ENCODE assay signal across 20 cellular contexts in the genomic region with DNA sequence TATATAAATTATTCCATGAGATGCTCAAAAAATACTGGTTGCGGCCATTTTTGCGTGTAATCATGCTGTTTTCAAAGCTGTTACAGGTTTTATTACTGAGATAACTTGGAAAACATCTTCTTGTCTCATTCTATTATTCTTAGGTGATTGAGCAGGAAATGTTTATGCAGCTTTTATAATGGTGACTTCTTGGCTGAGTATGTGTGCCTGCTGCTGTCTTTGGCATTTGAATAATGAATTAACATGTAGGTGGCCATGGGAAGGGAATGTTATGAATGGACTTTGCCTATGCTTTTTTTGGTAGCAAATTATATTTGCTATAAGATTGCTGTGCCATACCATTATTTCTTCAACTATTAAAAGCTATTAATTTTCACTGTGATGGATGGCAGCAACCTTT. TPM values are rescaled to one million over a fixed set of nuclear protein-coding genes. Genes with fewer than 3 reads are reported as not detected.
A peak's percentile ranks its signal among the peaks of the same experiment; 100 is the strongest.
DNase-seq lines count a peak whose midpoint lies in the region; ATAC-seq lines count a peak whose summit lies in the region.
"Had no signal": no experiment of that assay in that cellular context is flagged by ENCODE, and none has a peak within 500 bp of the region (broad histone marks: within the 10 kb centered on the region; RNA-seq: fewer than 3 reads in every experiment).

No MANE protein-coding gene starts in this region.

- ATAC-seq in HG03342 (IDR thresholded peaks at IDR 0.05; ENCODE audit: unreplicated experiment), result no peak
- no peak for ATAC-seq in GM19463 (IDR thresholded peaks at IDR 0.05; ENCODE audit: unreplicated experiment)
- ATAC-seq: A549; CD8-positive, alpha-beta T cell; Right ventricle myocardium inferior had no signal

- DNase-seq in G401 (ENCODE audit: low spot score), result peak; percentile 89
- peak; percentile 29 to 59 for DNase-seq in NCI-H526 (lab: John Stamatoyannopoulos, UW)
- peak; percentile 71 for DNase-seq in cerebellum (ENCODE audit: low spot score)
- peak; percentile 10 for DNase-seq in retina
- no peak for DNase-seq in activated CD4-positive, alpha-beta T cell treated with anti-CD3 and anti-CD28 coated beads, Interleukin-2, amount 10 ng/mL, durations not matched to agents 7 days and 5 days
- no peak for DNase-seq in CD4-positive, alpha-beta memory T cell
- DNase-seq: CD8-positive, alpha-beta T cell; H7; Kasumi-1; NCI-H1092 treated with DMSO at 0.1 percent for 48 hours; NCI-H187; NCI-H226; NCI-H748 treated with DMSO at 0.1 percent for 48 hours; NK-92 treated with Interleukin-12 subunit alpha and Interleukin-12 subunit beta, amount 100 ng/mL, for 24 hours; Peyer's patch had no signal

- H3K27me3 ChIP-seq in CD4-positive, alpha-beta memory T cell (ENCODE audit: insufficient read depth, low read length), result no peaks in the 10 kb centered on the region
- H3K27me3 ChIP-seq: BLaER1, Peyer's patch had no signal

- in situ Hi-C loops in G401 (cut with HindIII; ENCODE audit: low sequenced_read_pairs), result no loop called here

- H3K4me1 Mint-ChIP-seq in activated CD4-positive, alpha-beta T cell treated with anti-CD3 and anti-CD28 coated beads, Interleukin-2, amount 10 ng/mL, durations not matched to agents 7 days and 5 days, result no peaks in the 10 kb centered on the region
- no peaks in the 10 kb centered on the region for H3K4me1 Mint-ChIP-seq in CD4-positive, alpha-beta memory T cell

- no peaks in the 10 kb centered on the region for H3K27me3 Mint-ChIP-seq in activated CD4-positive, alpha-beta T cell treated with anti-CD3 and anti-CD28 coated beads, Interleukin-2, amount 10 ng/mL, durations not matched to agents 7 days and 5 days
- no peaks in the 10 kb centered on the region for H3K27me3 Mint-ChIP-seq in CD4-positive, alpha-beta memory T cell

- H3K4me1 ChIP-seq in CD4-positive, alpha-beta memory T cell (ENCODE audit: insufficient read depth, low read length), result no peaks in the 10 kb centered on the region
- H3K4me1 ChIP-seq: BLaER1, Peyer's patch had no signal

- no peaks in the 10 kb centered on the region for H3K9me3 Mint-ChIP-seq in activated CD4-positive, alpha-beta T cell treated with anti-CD3 and anti-CD28 coated beads, Interleukin-2, amount 10 ng/mL, durations not matched to agents 7 days and 5 days
- H3K9me3 Mint-ChIP-seq in CD4-positive, alpha-beta memory T cell, result peaks cover 0 to 4% (median under 1%) of the 10 kb centered on the region in 8 donors
- H3K9me3 Mint-ChIP-seq: CD8-positive, alpha-beta T cell had no signal

- no peak overlapping the region for H3K4me3 ChIP-seq in CD4-positive, alpha-beta memory T cell (ENCODE audit: low read length in 2 of 2)
- H3K4me3 ChIP-seq: A549, BLaER1, Peyer's patch had no signal

- H3K27ac Mint-ChIP-seq in activated CD4-positive, alpha-beta T cell treated with anti-CD3 and anti-CD28 coated beads, Interleukin-2, amount 10 ng/mL, durations not matched to agents 7 days and 5 days, result no peak overlapping the region
- H3K27ac Mint-ChIP-seq in CD4-positive, alpha-beta memory T cell, result no peak overlapping the region
- H3K27ac Mint-ChIP-seq: CD8-positive, alpha-beta T cell had no signal

- CTCF ChIA-PET in activated CD4-positive, alpha-beta T cell treated with anti-CD3 and anti-CD28 coated beads, Interleukin-2, amount 10 ng/mL, durations not matched to agents 7 days and 5 days (lab: Charles Lee), result no interaction called here
- CTCF ChIA-PET in CD4-positive, alpha-beta memory T cell (lab: Charles Lee; ENCODE audit: partially characterized antibody), result no interaction called here

- intact Hi-C loops in CD4-positive, alpha-beta memory T cell (cut with micrococcal nuclease), result no loop called here

- H3K4me3 Mint-ChIP-seq in activated CD4-positive, alpha-beta T cell treated with anti-CD3 and anti-CD28 coated beads, Interleukin-2, amount 10 ng/mL, durations not matched to agents 7 days and 5 days, result no peak overlapping the region
- no peak overlapping the region for H3K4me3 Mint-ChIP-seq in CD4-positive, alpha-beta memory T cell
- H3K4me3 Mint-ChIP-seq: CD8-positive, alpha-beta T cell had no signal

- no peaks in the 10 kb centered on the region for H3K36me3 ChIP-seq in CD4-positive, alpha-beta memory T cell (ENCODE audit: insufficient read depth, low read length)
- H3K36me3 ChIP-seq: BLaER1, Peyer's patch had no signal

- H3K9me3 ChIP-seq in CD4-positive, alpha-beta memory T cell (ENCODE audit: control insufficient read depth in 1 of 2, low read length in 2 of 2), result no peaks in the 10 kb centered on the region
- H3K9me3 ChIP-seq: A549, BLaER1, Peyer's patch had no signal

- no peaks in the 10 kb centered on the region for H3K36me3 Mint-ChIP-seq in activated CD4-positive, alpha-beta T cell treated with anti-CD3 and anti-CD28 coated beads, Interleukin-2, amount 10 ng/mL, durations not matched to agents 7 days and 5 days (ENCODE audit: low read depth)
- no peaks in the 10 kb centered on the region for H3K36me3 Mint-ChIP-seq in CD4-positive, alpha-beta memory T cell
- H3K36me3 Mint-ChIP-seq: CD8-positive, alpha-beta T cell had no signal

- POLR2A ChIA-PET in activated CD4-positive, alpha-beta T cell treated with anti-CD3 and anti-CD28 coated beads, Interleukin-2, amount 10 ng/mL, durations not matched to agents 7 days and 5 days (lab: Charles Lee), result no interaction called here
- POLR2A ChIA-PET in CD4-positive, alpha-beta memory T cell (lab: Charles Lee; ENCODE audit: partially characterized antibody), result no interaction called here

- no peak overlapping the region for H3K27ac ChIP-seq in CD4-positive, alpha-beta memory T cell (ENCODE audit: low read depth, low read length)
- H3K27ac ChIP-seq: A549, BLaER1, Peyer's patch had no signal

RNA-seq across cellular contexts. Expression of a gene that starts 52.6 kb away (rescaled TPM):
- total RNA-seq in G401 (2014; rRNA removed; shearing (Covaris generic)), result 16.6 and 18.5 TPM in 2 replicates
- total RNA-seq in cerebellum, result 53.1 TPM
- total RNA-seq in activated CD4-positive, alpha-beta T cell treated with anti-CD3 and anti-CD28 coated beads, Interleukin-2, amount 10 ng/mL, durations not matched to agents 7 days and 5 days, result not detected
- under 1 TPM; 0.28 to 0.32 TPM for total RNA-seq in CD4-positive, alpha-beta memory T cell
- polyA plus RNA-seq in CD4-positive, alpha-beta memory T cell, result not detected
- total RNA-seq: CD8-positive, alpha-beta T cell had no signal

Comparison
In these comparisons a context has a peak if more than half of its experiments do, and no peak if none do; other contexts are left out.
1. DNase-seq: peak in G401 (single experiment), NCI-H526 (2 of 2), cerebellum (single experiment) and retina (single experiment); none in activated CD4-positive, alpha-beta T cell treated with anti-CD3 and anti-CD28 coated beads, Interleukin-2, amount 10 ng/mL, durations not matched to agents 7 days and 5 days (single experiment) and CD4-positive, alpha-beta memory T cell (0 of 5).
2. RNA of a gene that starts 52.6 kb away (total RNA-seq): 53.1 TPM in cerebellum (single experiment) and 16.6 to 18.5 TPM in G401; 0.28 to 0.32 TPM in CD4-positive, alpha-beta memory T cell and not detected in activated CD4-positive, alpha-beta T cell treated with anti-CD3 and anti-CD28 coated beads, Interleukin-2, amount 10 ng/mL, durations not matched to agents 7 days and 5 days; every median in the first group is over 10 times any median in the second.